20 cellular contexts compared by ENCODE assay signal in the genomic region with DNA sequence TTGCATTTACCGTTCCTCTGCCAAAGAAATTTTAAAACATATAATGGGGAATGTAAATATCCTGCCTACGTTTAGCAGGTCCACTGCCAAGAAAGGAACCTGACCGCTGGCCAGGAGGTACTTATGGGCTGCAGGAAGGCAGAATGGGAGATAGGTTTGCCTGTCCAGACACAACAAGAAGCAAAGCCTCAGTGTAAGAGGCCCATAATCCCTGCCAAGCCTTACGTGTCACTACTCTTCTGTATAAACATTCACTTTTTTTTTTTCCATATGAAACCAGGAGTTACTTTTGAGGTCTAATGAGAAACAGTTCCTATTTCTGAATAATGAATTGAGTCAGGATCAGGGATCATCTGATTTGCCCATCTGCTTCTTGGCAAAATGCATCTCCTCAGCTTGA.
"Had no signal": no experiment of that assay in that cellular context is flagged by ENCODE, and none has a peak within 500 bp of the region (broad histone marks: within the 10 kb centered on the region; RNA-seq: fewer than 3 reads in every experiment).

No MANE protein-coding gene starts in this region.

- DNase-seq: activated CD4-positive, alpha-beta T cell treated with anti-CD3 and anti-CD28 coated beads, Interleukin-2, amount 10 ng/mL, durations not matched to agents 7 days and 5 days; activated effector memory CD4-positive, alpha-beta T cell treated with anti-CD3 and anti-CD28 coated beads, Interleukin-2, amount 50 U/mL, for 16 hours; activated T-cell treated with anti-CD3 and anti-CD28 coated beads, Interleukin-2, amount 50 U/mL, for 72 hours; adrenal gland; endodermal cell; gastrocnemius medialis; head of caudate nucleus; kidney; left ventricle myocardium inferior; mammary epithelial cell; midbrain; nephron progenitor cell; nucleus accumbens; stimulated activated CD4-positive, alpha-beta T cell treated with anti-CD3 and anti-CD28 coated beads, Interleukin-4, amount 100 ng/mL, for 24 hours; stomach had no signal

- H3K27ac ChIP-seq: adrenal gland, cardiac muscle cell, epithelial cell of prostate, gastrocnemius medialis, left ventricle myocardium inferior, stomach had no signal

- H3K27ac Mint-ChIP-seq: activated CD4-positive, alpha-beta T cell treated with anti-CD3 and anti-CD28 coated beads, Interleukin-2, amount 10 ng/mL, durations not matched to agents 7 days and 5 days; activated T-cell treated with anti-CD3 and anti-CD28 coated beads, Interleukin-2, amount 50 U/mL, for 72 hours; endodermal cell; nephron progenitor cell; stimulated activated effector memory CD8-positive, alpha-beta T cell treated with anti-CD3 and anti-CD28 coated beads, Interleukin-12 subunit alpha, Interleukin-12 subunit beta, amount 100 ng/mL, for 72 hours had no signal

- H3K9me3 Mint-ChIP-seq: activated CD4-positive, alpha-beta T cell treated with anti-CD3 and anti-CD28 coated beads, Interleukin-2, amount 10 ng/mL, durations not matched to agents 7 days and 5 days; activated naive CD4-positive, alpha-beta T cell treated with anti-CD3 and anti-CD28 coated beads, Interleukin-2, amount 50 U/mL, for 24 hours; endodermal cell had no signal

- H3K4me1 Mint-ChIP-seq: activated CD4-positive, alpha-beta T cell treated with anti-CD3 and anti-CD28 coated beads, Interleukin-2, amount 10 ng/mL, durations not matched to agents 7 days and 5 days; activated naive CD4-positive, alpha-beta T cell treated with anti-CD3 and anti-CD28 coated beads, Interleukin-2, amount 50 U/mL, for 24 hours; stimulated activated effector memory CD8-positive, alpha-beta T cell treated with anti-CD3 and anti-CD28 coated beads, Interleukin-12 subunit alpha, Interleukin-12 subunit beta, amount 100 ng/mL, for 72 hours had no signal

- ATAC-seq: activated T-cell treated with anti-CD3 and anti-CD28 coated beads, Interleukin-2, amount 50 U/mL, for 72 hours; gastrocnemius medialis; sciatic nerve; stimulated activated effector memory CD8-positive, alpha-beta T cell treated with anti-CD3 and anti-CD28 coated beads, Interleukin-12 subunit alpha, Interleukin-12 subunit beta, amount 100 ng/mL, for 72 hours had no signal

- H3K27me3 Mint-ChIP-seq: activated CD4-positive, alpha-beta T cell treated with anti-CD3 and anti-CD28 coated beads, Interleukin-2, amount 10 ng/mL, durations not matched to agents 7 days and 5 days had no signal

- H3K4me3 Mint-ChIP-seq: activated CD4-positive, alpha-beta T cell treated with anti-CD3 and anti-CD28 coated beads, Interleukin-2, amount 10 ng/mL, durations not matched to agents 7 days and 5 days; activated naive CD4-positive, alpha-beta T cell treated with anti-CD3 and anti-CD28 coated beads, Interleukin-2, amount 50 U/mL, for 24 hours; activated T-cell treated with anti-CD3 and anti-CD28 coated beads, Interleukin-2, amount 50 U/mL, for 72 hours; endodermal cell; nephron progenitor cell; stimulated activated effector memory CD8-positive, alpha-beta T cell treated with anti-CD3 and anti-CD28 coated beads, Interleukin-12 subunit alpha, Interleukin-12 subunit beta, amount 100 ng/mL, for 72 hours had no signal

- H3K36me3 Mint-ChIP-seq: activated naive CD4-positive, alpha-beta T cell treated with anti-CD3 and anti-CD28 coated beads, Interleukin-2, amount 50 U/mL, for 24 hours; stimulated activated effector memory CD8-positive, alpha-beta T cell treated with anti-CD3 and anti-CD28 coated beads, Interleukin-12 subunit alpha, Interleukin-12 subunit beta, amount 100 ng/mL, for 72 hours had no signal
